19 cellular contexts compared by ENCODE assay signal in genomic region chr5:81202652-81203051, GRCh38. TPM values are rescaled to one million over a fixed set of nuclear protein-coding genes. Genes with fewer than 3 reads are reported as not detected.
DNase-seq lines count a peak whose midpoint lies in the region; ATAC-seq and TF ChIP-seq lines count a peak whose summit lies in the region.
"Had no signal": no experiment of that assay in that cellular context is flagged by ENCODE, and none has a peak within 500 bp of the region (broad histone marks: within the 10 kb centered on the region; RNA-seq: fewer than 3 reads in every experiment).

No MANE protein-coding gene starts in this region.

- no peak for TF ChIP-seq CTCF in astrocyte of the spinal cord (IDR thresholded peaks at IDR 0.05; ENCODE audit: low read depth, low read length)

- intact Hi-C loops in left cardiac atrium (cut with DNase I), result no loop called here

- peak; percentile 21 to 84 for ATAC-seq in left cardiac atrium

- in situ Hi-C loops in astrocyte of the spinal cord (cut with HindIII; ENCODE audit: low sequenced_read_pairs), result no loop called here

- peak; percentile 3 for DNase-seq in RPMI7951 (ENCODE audit: low read depth)
- DNase-seq in astrocyte of the spinal cord (ENCODE audit: low read depth, low spot score), result peak; percentile 4
- no peak for DNase-seq in left cardiac atrium
- DNase-seq in stromal cell of bone marrow (ENCODE audit: low read depth), result peak; percentile 27
- DNase-seq in NCI-H82 treated with DMSO at 0.1 percent for 48 hours (lab: John Stamatoyannopoulos, UW; ENCODE audit: unreplicated experiment), result no peak
- no peak for DNase-seq in activated CD4-positive, alpha-beta T cell treated with anti-CD3 and anti-CD28 coated beads, Interleukin-2, amount 50 U/mL, for 4 hours
- no peak for DNase-seq in epidermal melanocyte (ENCODE audit: insufficient read length, low spot score)
- DNase-seq: ACHN; BE2C; CD4-positive, alpha-beta memory T cell; DMS79; GOT3; KBM-7; NCI-H1092; NCI-H1694; NCI-H69; PC-9; SHP77 treated with DMSO at 0.1 percent for 48 hours had no signal

- no peak overlapping the region for H3K4me3 ChIP-seq in astrocyte of the spinal cord (ENCODE audit: low read depth, low read length)
- H3K4me3 ChIP-seq: PC-9 had no signal

RNA-seq across cellular contexts. Expression of gene CKMT2, which starts 30.5 kb away (rescaled TPM):
- 2.2 TPM in 1 of 2 replicates, not detected in the other for total RNA-seq in RPMI7951 (2014; rRNA removed; shearing (Covaris generic))
- total RNA-seq in left cardiac atrium, result 100 to 1,000 TPM; 742 to 839 TPM
- total RNA-seq: CD4-positive, alpha-beta memory T cell; M059J; PC-9 had no signal

Comparison
In these comparisons a context has a peak if more than half of its experiments do, and no peak if none do; other contexts are left out.
1. DNase-seq: peak in RPMI7951 (single experiment), astrocyte of the spinal cord (single experiment) and stromal cell of bone marrow (single experiment); none in left cardiac atrium (single experiment), NCI-H82 treated with DMSO at 0.1 percent for 48 hours (single experiment), activated CD4-positive, alpha-beta T cell treated with anti-CD3 and anti-CD28 coated beads, Interleukin-2, amount 50 U/mL, for 4 hours (0 of 2) and epidermal melanocyte (single experiment).
2. RNA of gene CKMT2, which starts 30.5 kb away (total RNA-seq): 742 to 839 TPM in left cardiac atrium; 2.2 TPM in RPMI7951; every median in the first group is over 100 times any median in the second.